9 cellular contexts compared by ENCODE assay signal in genomic region chr20:63979221-63979548, GRCh38. TPM values are rescaled to one million over a fixed set of nuclear protein-coding genes. Genes with fewer than 3 reads are reported as not detected.
DNase-seq lines count a peak whose midpoint lies in the region; ATAC-seq and TF ChIP-seq lines count a peak whose summit lies in the region.
"Had no signal": no experiment of that assay in that cellular context is flagged by ENCODE, and none has a peak within 500 bp of the region (broad histone marks: within the 10 kb centered on the region; RNA-seq: fewer than 3 reads in every experiment).

No MANE protein-coding gene starts in this region.

- H4K8ac ChIP-seq in IMR-90 (ENCODE audit: low read depth in 2 of 2, low read length in 2 of 2): peak overlapping the region; percentile 43 to 76; a peak in 3 of 4 replicates

- BruUV-seq in IMR-90 (replicated peaks; lab: Mats Ljungman, UMichigan): no TSS peak

- H3K4ac ChIP-seq in IMR-90 (ENCODE audit: low read depth, low read length): no peak overlapping the region

- peaks cover 14% of the 10 kb centered on the region for H3K79me2 ChIP-seq in ACC112 (ENCODE audit: control insufficient read depth, insufficient read depth, low read length, unreplicated experiment)

- H3K36me3 ChIP-seq in ACC112 (ENCODE audit: insufficient read depth, low read length) (no peaks in the 10 kb centered on the region), IMR-90 (ENCODE audit: control insufficient read depth, insufficient read depth, low read length) (peaks cover 3% of the 10 kb centered on the region), colonic mucosa (no peaks in the 10 kb centered on the region), muscle layer of colon (ENCODE audit: insufficient read depth, low read length) (peaks cover 14% of the 10 kb centered on the region)

- H3K9me3 ChIP-seq in IMR-90 (ENCODE audit: control insufficient read depth, insufficient read depth, low read length): no peaks in the 10 kb centered on the region
- no peaks in the 10 kb centered on the region for H3K9me3 ChIP-seq in colonic mucosa
- H3K9me3 ChIP-seq in muscle layer of colon (ENCODE audit: low read length): no peaks in the 10 kb centered on the region

- peaks cover 17 to 29% of the 10 kb centered on the region in 2 experiments for H3K79me1 ChIP-seq in IMR-90 (ENCODE audit: low read depth in 1 of 2, low read length in 2 of 2)

- no peak for ATAC-seq in IMR-90 (ENCODE audit: low read depth)
- ATAC-seq in esophagus mucosa: no peak
- no peak for ATAC-seq in left lobe of liver

- no peak overlapping the region for H2BK20ac ChIP-seq in IMR-90 (ENCODE audit: low read depth, low read length)

- no peak overlapping the region for H2BK15ac ChIP-seq in IMR-90 (ENCODE audit: low read depth, low read length)

- TF ChIP-seq RAD21 in IMR-90 (IDR thresholded peaks at IDR 0.05; ENCODE audit: low read length): no peak

- no peak for TF ChIP-seq POLR2A in IMR-90 (IDR thresholded peaks at IDR 0.05; ENCODE audit: low read depth, low read length)

- H3K14ac ChIP-seq in IMR-90 (replicated peaks; ENCODE audit: low read depth, low read length): no peak overlapping the region

- H2AK9ac ChIP-seq in IMR-90 (replicated peaks; ENCODE audit: low read depth, low read length, poor library complexity): peak overlapping the region; percentile 84

- WGBS in IMR-90 (ENCODE audit: extremely low coverage in 2 of 2, insufficient read length in 1 of 2), 2 experiments: 0% methylated on average over 1 of the region's 45 CpGs; no CpG with 5 or more reads in 1 of the 2 experiments

- H3K4me2 ChIP-seq in IMR-90 (ENCODE audit: low read depth, low read length): peak overlapping the region; percentile 70

- H3K56ac ChIP-seq in IMR-90 (ENCODE audit: extremely low read depth, insufficient read depth, low read length): no peak overlapping the region

- H3K27ac ChIP-seq in ACC112 (ENCODE audit: low read depth, low read length): no peak overlapping the region
- no peak overlapping the region; the same call in 1 of the 2 replicates for H3K27ac ChIP-seq in IMR-90 (ENCODE audit: insufficient read depth, low read length)
- H3K27ac ChIP-seq in colonic mucosa: peak overlapping the region; percentile 63
- H3K27ac ChIP-seq in muscle layer of colon (ENCODE audit: low read depth, low read length): no peak overlapping the region

- no peak overlapping the region for H3K18ac ChIP-seq in IMR-90 (ENCODE audit: low read depth, low read length)

- no peak overlapping the region for H3K23ac ChIP-seq in IMR-90 (ENCODE audit: low read depth, low read length)

- H4K20me1 ChIP-seq in IMR-90 (ENCODE audit: insufficient read depth, low read length): 0 out of 2 replicates have a peak, but pooled peaks cover 6% of the 10 kb centered on the region

- dilution Hi-C loops in IMR-90 (cut with HindIII; ENCODE audit: low sequenced_read_pairs, unreplicated experiment): no loop called here

- TF ChIP-seq CTCF in IMR-90 (conservative IDR thresholded peaks at IDR 0.05; ENCODE audit: low read depth, low read length): no peak
- TF ChIP-seq CTCF in colonic mucosa (IDR thresholded peaks at IDR 0.05): no peak

- H4K91ac ChIP-seq in IMR-90 (ENCODE audit: insufficient read depth, low read depth, low read length): no peak overlapping the region

- no peak overlapping the region for H2BK120ac ChIP-seq in IMR-90 (ENCODE audit: low read depth, low read length)

- CTCF ChIA-PET in IMR-90 (lab: Yijun Ruan, JAX): no interaction called here

- no peak overlapping the region for H2AK5ac ChIP-seq in IMR-90 (ENCODE audit: low read depth, low read length)

- H3K4me1 ChIP-seq in ACC112 (ENCODE audit: control insufficient read depth, insufficient read depth, low read length, unreplicated experiment): peaks cover 24% of the 10 kb centered on the region
- H3K4me1 ChIP-seq in IMR-90 (ENCODE audit: control insufficient read depth, insufficient read depth, low read length): peaks cover 36% of the 10 kb centered on the region
- H3K4me1 ChIP-seq in colonic mucosa: peaks cover 25% of the 10 kb centered on the region
- peaks cover 29% of the 10 kb centered on the region for H3K4me1 ChIP-seq in muscle layer of colon (ENCODE audit: insufficient read depth, low read length)

- H3K9ac ChIP-seq in IMR-90 (ENCODE audit: low read depth, low read length) (no peak overlapping the region), colonic mucosa (ENCODE audit: low read depth in 2 of 2, low read length in 2 of 2) (peak overlapping the region; percentile 61 to 78), muscle layer of colon (ENCODE audit: low read length) (no peak overlapping the region)

- H3K27me3 ChIP-seq in ACC112 (ENCODE audit: insufficient read depth, low read length) (no peaks in the 10 kb centered on the region), IMR-90 (ENCODE audit: control insufficient read depth, insufficient read depth, low read length) (no peaks in the 10 kb centered on the region), colonic mucosa (no peaks in the 10 kb centered on the region), muscle layer of colon (ENCODE audit: control insufficient read depth in 1 of 2, insufficient read depth in 2 of 2, low read length in 2 of 2) (peaks cover 0 to 13% of the 10 kb centered on the region in 2 donors)

- H3K9me1 ChIP-seq in IMR-90 (ENCODE audit: insufficient read depth, low read length): peaks cover 22% of the 10 kb centered on the region

- H2BK5ac ChIP-seq in IMR-90 (ENCODE audit: low read depth, low read length, poor library complexity, severe bottlenecking): peak overlapping the region; percentile 4

- intact Hi-C loops in IMR-90 (cut with micrococcal nuclease): no loop called here
- intact Hi-C loops in colonic mucosa (cut with DNase I): loop anchor here (10.0 kb wide), 2 partner anchors 194 to 444 kb away; partner anchors contain the start of gene PTK6

- 0 out of 2 replicates have a peak overlapping the region, but pooled peaks have one; percentile 33 for H4K5ac ChIP-seq in IMR-90 (ENCODE audit: low read depth, low read length)

- H2AFZ ChIP-seq in ACC112 (ENCODE audit: low read length, unreplicated experiment) (peak overlapping the region; percentile 53), IMR-90 (replicated peaks; ENCODE audit: low read length, poor library complexity) (peak overlapping the region; percentile 100)

- in situ Hi-C loops in IMR-90 (cut with MboI; ENCODE audit: low sequenced_read_pairs): loop anchor here (10.0 kb wide), 1 partner anchor 444 kb away; the partner anchor contains the start of gene PTK6

- H3K4me3 ChIP-seq in ACC112 (ENCODE audit: low read depth, low read length) (peak overlapping the region; percentile 78), IMR-90 (ENCODE audit: insufficient read depth, low read depth, low read length) (peak overlapping the region; percentile 42), colonic mucosa (peak overlapping the region; percentile 55), muscle layer of colon (ENCODE audit: low read depth in 1 of 2, low read length in 2 of 2) (peak overlapping the region; percentile 38 to 47)

- DNase-seq in IMR-90 (no peak), colonic mucosa (no peak), NCI-H345 treated with DMSO at 0.1 percent for 48 hours (lab: John Stamatoyannopoulos, UW; ENCODE audit: unreplicated experiment) (no peak), left lobe of liver (ENCODE audit: low spot score) (no peak)
- no peak for DNase-seq in stimulated activated CD8-positive, alpha-beta memory T cell treated with anti-CD3 and anti-CD28 coated beads, Interleukin-4, amount 100 ng/mL, for 48 hours
- DNase-seq: kidney glomerular epithelial cell had no signal

- POLR2A ChIA-PET in IMR-90 (lab: Charles Lee; ENCODE audit: unreplicated experiment): no interaction called here

TF ChIP-seq in IMR-90, 13 proteins besides CTCF, POLR2A, EP300 and RAD21 (continues in another document):
- TF ChIP-seq USF2 (IDR thresholded peaks at IDR 0.05; ENCODE audit: low read depth, low read length) (no peak), NFE2L2 (IDR thresholded peaks at IDR 0.05; ENCODE audit: low read depth, low read length) (no peak), BHLHE40 (IDR thresholded peaks at IDR 0.05; ENCODE audit: low read depth, low read length) (no peak)

RNA-seq across cellular contexts. Expression of gene SAMD10, which starts 0.3 kb away (rescaled TPM):
- total RNA-seq in IMR-90 (2012; rRNA removed) (0.54 and 0.56 TPM in 2 replicates), colonic mucosa (1 to 10 TPM; 6.1 to 6.4 TPM), esophagus mucosa (5.7 TPM), left lobe of liver (3.5 TPM)
- 4.0 and 4.1 TPM in 2 replicates for polyA plus RNA-seq in IMR-90 (2012; rRNA removed)
- polyA plus RNA-seq in IMR-90 (2012; cell fraction: cytosol; rRNA removed): 3.9 and 4.6 TPM in 2 replicates
- polyA plus RNA-seq in IMR-90 (2012; cell fraction: nucleus; rRNA removed; ENCODE audit: low replicate concordance): 14.1 and 23.9 TPM in 2 replicates

RNA-seq across cellular contexts. Expression of gene PRPF6, which starts 1.7 kb away (rescaled TPM):
- total RNA-seq in IMR-90 (2012; rRNA removed) (68.6 and 71.3 TPM in 2 replicates), colonic mucosa (10 to 100 TPM; 53.0 to 68.6 TPM), esophagus mucosa (39.7 TPM), left lobe of liver (24.2 TPM)
- 38.5 and 43.5 TPM in 2 replicates for polyA plus RNA-seq in IMR-90 (2012; rRNA removed)
- 32.3 and 36.0 TPM in 2 replicates for polyA plus RNA-seq in IMR-90 (2012; cell fraction: cytosol; rRNA removed)
- polyA plus RNA-seq in IMR-90 (2012; cell fraction: nucleus; rRNA removed; ENCODE audit: low replicate concordance): 27.2 and 30.1 TPM in 2 replicates

RNA-seq across cellular contexts. Expression of gene ZNF512B, which starts 9.5 kb away (rescaled TPM):
- total RNA-seq in IMR-90 (2012; rRNA removed): 6.4 and 6.5 TPM in 2 replicates
- polyA plus RNA-seq in IMR-90 (2012; rRNA removed): 15.6 and 15.9 TPM in 2 replicates
- polyA plus RNA-seq in IMR-90 (2012; cell fraction: cytosol; rRNA removed): 7.2 and 13.4 TPM in 2 replicates
- polyA plus RNA-seq in IMR-90 (2012; cell fraction: nucleus; rRNA removed; ENCODE audit: low replicate concordance): 50.2 and 83.0 TPM in 2 replicates
- 1 to 10 TPM; 1.9 TPM for total RNA-seq in colonic mucosa
- 13.9 TPM for total RNA-seq in esophagus mucosa
- total RNA-seq in left lobe of liver: 21.4 TPM

RNA-seq across cellular contexts. Expression of gene UCKL1, which starts 23.0 kb away (rescaled TPM):
- total RNA-seq in IMR-90 (2012; rRNA removed) (16.7 and 18.3 TPM in 2 replicates), colonic mucosa (10 to 100 TPM; 33.6 to 49.5 TPM), esophagus mucosa (25.1 TPM), left lobe of liver (20.2 TPM)
- polyA plus RNA-seq in IMR-90 (2012; rRNA removed): 54.7 and 58.6 TPM in 2 replicates
- polyA plus RNA-seq in IMR-90 (2012; cell fraction: cytosol; rRNA removed): 19.8 and 55.6 TPM in 2 replicates
- 178 and 412 TPM in 2 replicates for polyA plus RNA-seq in IMR-90 (2012; cell fraction: nucleus; rRNA removed; ENCODE audit: low replicate concordance)

RNA-seq across cellular contexts. Expression of gene C20orf204, which starts 56.8 kb away (rescaled TPM):
- total RNA-seq in IMR-90 (2012; rRNA removed) (0.18 and 0.28 TPM in 2 replicates), colonic mucosa (1 to 10 TPM in 1 of 2 donors, under 1 TPM in 1; 0.29 to 3.3 TPM), esophagus mucosa (0.88 TPM), left lobe of liver (0.68 TPM)
- polyA plus RNA-seq in IMR-90 (2012; rRNA removed): 0.09 and 0.11 TPM in 2 replicates
- polyA plus RNA-seq in IMR-90 (2012; cell fraction: cytosol; rRNA removed): 0.04 and 0.11 TPM in 2 replicates
- 1.0 and 2.4 TPM in 2 replicates for polyA plus RNA-seq in IMR-90 (2012; cell fraction: nucleus; rRNA removed; ENCODE audit: low replicate concordance)

Comparison
In these comparisons a context has a peak if more than half of its experiments do, and no peak if none do; other contexts are left out.
1. H3K9ac ChIP-seq: peak in colonic mucosa (2 of 2); none in IMR-90 (single experiment) and muscle layer of colon (single experiment).
2. Peak in every context shown above with its lines, with median percentiles within 50 percentile points of each other: H3K4me3 ChIP-seq.